Comparison of ENCODE assay signal across 8 cellular contexts in the genomic region with DNA sequence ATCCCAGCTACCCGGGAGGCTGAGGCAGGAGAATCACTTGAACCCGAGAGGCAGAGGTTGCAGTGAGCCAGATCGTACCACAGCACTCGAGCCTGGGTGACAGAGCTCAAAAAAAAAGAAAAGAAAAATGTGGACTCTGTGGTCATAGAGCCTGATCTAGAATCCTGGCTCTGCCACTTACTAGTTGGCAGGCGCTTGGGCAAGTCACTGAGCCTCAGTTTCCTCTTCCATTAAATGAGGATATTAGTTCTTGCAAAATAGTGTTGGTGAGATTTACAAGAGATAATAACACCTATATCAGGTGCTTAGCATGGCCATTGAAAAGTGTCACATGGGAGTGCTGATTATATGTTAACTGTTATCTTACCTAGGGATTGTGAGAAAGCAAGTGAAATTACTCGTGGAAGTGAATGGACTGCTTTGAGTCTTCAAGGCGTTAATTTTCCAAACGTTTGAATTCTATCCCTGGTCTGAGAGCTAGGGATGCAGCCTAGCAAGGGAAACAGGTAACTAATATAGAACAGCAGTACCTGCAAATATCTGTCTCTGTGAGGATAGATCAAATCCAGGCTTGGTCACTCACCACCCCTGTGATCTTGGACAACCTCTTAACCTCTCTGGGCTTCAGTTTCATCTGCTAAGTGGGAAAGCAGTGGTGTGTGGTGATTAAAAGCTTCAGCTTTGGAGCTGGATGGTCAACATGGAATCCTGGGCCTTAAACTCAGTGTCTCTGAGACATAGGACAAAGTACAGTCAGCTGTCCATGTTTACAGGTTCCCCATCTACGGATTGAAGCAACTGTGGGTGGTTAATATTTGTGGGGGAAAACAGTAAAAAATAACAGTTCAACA. TPM values are rescaled to one million over a fixed set of nuclear protein-coding genes. Genes with fewer than 3 reads are reported as not detected.
DNase-seq lines count a peak whose midpoint lies in the region; ATAC-seq and TF ChIP-seq lines count a peak whose summit lies in the region.

No MANE protein-coding gene starts in this region.

- BruUV-seq in PC-3 (replicated peaks; lab: Mats Ljungman, UMichigan) = no TSS peak

- H3K4me3 Mint-ChIP-seq in CD8-positive, alpha-beta memory T cell = peak overlapping the region; percentile 90 to 100 (median 98)
- H3K4me3 Mint-ChIP-seq in endodermal cell = peak overlapping the region; percentile 65

- WGBS in endodermal cell (ENCODE audit: insufficient coverage in 1 of 2, insufficient read length in 1 of 2), 2 experiments = 84 to 93% methylated on average over 8 to 9 of the region's 9 CpGs

- peaks cover 39 to 52% (median 52%) of the 10 kb centered on the region in 3 donors for H3K4me1 Mint-ChIP-seq in CD8-positive, alpha-beta memory T cell
- peaks cover 8% of the 10 kb centered on the region for H3K4me1 Mint-ChIP-seq in endodermal cell

- peak overlapping the region; percentile 85 for H3K27ac ChIP-seq in CD8-positive, alpha-beta memory T cell (ENCODE audit: low read depth, low read length)
- H3K27ac ChIP-seq in PC-3 (ENCODE audit: low read length) (no peak overlapping the region), endodermal cell (ENCODE audit: low read depth, low read length) (no peak overlapping the region), parathyroid adenoma (no peak overlapping the region)

- H3F3A ChIP-seq in PC-3 (ENCODE audit: low read length, unreplicated experiment) = peaks cover 4% of the 10 kb centered on the region

- H3K9me2 ChIP-seq in PC-3 (replicated peaks; ENCODE audit: low read length) = no peaks in the 10 kb centered on the region

- H3K79me2 ChIP-seq in PC-3 (ENCODE audit: low read length) (peaks cover 20% of the 10 kb centered on the region), parathyroid adenoma (peaks cover 6% of the 10 kb centered on the region)

- H3K36me3 ChIP-seq in CD8-positive, alpha-beta memory T cell (ENCODE audit: insufficient read depth, low read length) = no peaks in the 10 kb centered on the region
- no peaks in the 10 kb centered on the region for H3K36me3 ChIP-seq in PC-3 (ENCODE audit: low read depth, low read length)
- no peaks in the 10 kb centered on the region for H3K36me3 ChIP-seq in endodermal cell (ENCODE audit: control insufficient read depth, insufficient read depth, low read length)
- no peaks in the 10 kb centered on the region for H3K36me3 ChIP-seq in parathyroid adenoma (ENCODE audit: control insufficient read depth, insufficient read depth, low read length)

- H3K27me3 ChIP-seq in CD8-positive, alpha-beta memory T cell (ENCODE audit: insufficient read depth, low read length, poor library complexity, severe bottlenecking) = no peaks in the 10 kb centered on the region
- H3K27me3 ChIP-seq in PC-3 (ENCODE audit: low read length) (no peaks in the 10 kb centered on the region), endodermal cell (ENCODE audit: control insufficient read depth, insufficient read depth, low read length, poor library complexity, severe bottlenecking) (peaks cover 8% of the 10 kb centered on the region), parathyroid adenoma (ENCODE audit: control insufficient read depth, insufficient read depth, low read length) (no peaks in the 10 kb centered on the region)

- peak overlapping the region; percentile 75 for H3K9ac ChIP-seq in PC-3 (ENCODE audit: low read length)
- no peak overlapping the region for H3K9ac ChIP-seq in endodermal cell (ENCODE audit: extremely low read depth, low read length, poor library complexity, severe bottlenecking)
- peak overlapping the region; percentile 33 for H3K9ac ChIP-seq in parathyroid adenoma

- no peaks in the 10 kb centered on the region for H3K27me3 Mint-ChIP-seq in CD8-positive, alpha-beta memory T cell
- H3K27me3 Mint-ChIP-seq in endodermal cell (ENCODE audit: insufficient read depth) = peaks cover 5% of the 10 kb centered on the region

- no peak for DNase-seq in CD8-positive, alpha-beta memory T cell
- DNase-seq in PC-3 = no peak
- peak; percentile 35 for DNase-seq in endodermal cell
- DNase-seq in GDM1 (lab: John Stamatoyannopoulos, UW) = no peak
- DNase-seq in DMS79 (lab: John Stamatoyannopoulos, UW) = no peak
- no peak for DNase-seq in NCI-H187 (lab: John Stamatoyannopoulos, UW)

- H2AFZ ChIP-seq in PC-3 (ENCODE audit: low read length) = no peak overlapping the region
- H2AFZ ChIP-seq in parathyroid adenoma = peak overlapping the region; percentile 99

- POLR2A ChIA-PET in CD8-positive, alpha-beta memory T cell (lab: Charles Lee) = interaction anchor here (3.0 kb wide), 1 partner anchor 34 kb away, joined by 16 read pairs; no protein-coding TSS in a partner anchor
- POLR2A ChIA-PET in PC-3 (lab: Charles Lee; ENCODE audit: unreplicated experiment) = interaction anchor here (0.6 kb wide), 1 partner anchor 16 kb away, joined by 25 read pairs; no protein-coding TSS in a partner anchor

- H3K27ac Mint-ChIP-seq in CD8-positive, alpha-beta memory T cell = peak overlapping the region; percentile 39 to 100 (median 99)
- H3K27ac Mint-ChIP-seq in endodermal cell = no peak overlapping the region

- peak overlapping the region; percentile 97 for H3K4me3 ChIP-seq in CD8-positive, alpha-beta memory T cell (ENCODE audit: low read length)
- peak overlapping the region; percentile 85 for H3K4me3 ChIP-seq in PC-3 (ENCODE audit: low read length)
- no peak overlapping the region for H3K4me3 ChIP-seq in endodermal cell (ENCODE audit: low read length)
- peak overlapping the region; percentile 96 for H3K4me3 ChIP-seq in parathyroid adenoma (ENCODE audit: low read depth, low read length)

- no peaks in the 10 kb centered on the region for H3K9me3 Mint-ChIP-seq in CD8-positive, alpha-beta memory T cell
- H3K9me3 Mint-ChIP-seq in endodermal cell = no peaks in the 10 kb centered on the region

- H3K9me3 ChIP-seq in CD8-positive, alpha-beta memory T cell (ENCODE audit: low read length) = no peaks in the 10 kb centered on the region
- H3K9me3 ChIP-seq in PC-3 (ENCODE audit: low read length) = no peaks in the 10 kb centered on the region
- no peaks in the 10 kb centered on the region for H3K9me3 ChIP-seq in endodermal cell (ENCODE audit: control insufficient read depth, low read length)
- H3K9me3 ChIP-seq in parathyroid adenoma (ENCODE audit: control insufficient read depth, low read length) = no peaks in the 10 kb centered on the region

- peaks cover 0 to 5% (median 4%) of the 10 kb centered on the region in 3 donors for H3K36me3 Mint-ChIP-seq in CD8-positive, alpha-beta memory T cell
- peaks cover 1% of the 10 kb centered on the region for H3K36me3 Mint-ChIP-seq in endodermal cell (ENCODE audit: low read depth)

- intact Hi-C loops in PC-3 (cut with micrococcal nuclease) = loop anchor here (10.0 kb wide), 1 partner anchor 45 kb away; a partner anchor contains a TSS

- peaks cover 50% of the 10 kb centered on the region for H3K4me1 ChIP-seq in CD8-positive, alpha-beta memory T cell (ENCODE audit: insufficient read depth, low read length)
- H3K4me1 ChIP-seq in PC-3 (ENCODE audit: insufficient read depth, low read length) (peaks cover 24% of the 10 kb centered on the region), endodermal cell (ENCODE audit: control insufficient read depth, insufficient read depth, low read length) (no peaks in the 10 kb centered on the region), parathyroid adenoma (peaks cover 5% of the 10 kb centered on the region)

- no peaks in the 10 kb centered on the region for H4K20me1 ChIP-seq in PC-3 (ENCODE audit: low read length)

- ATAC-seq in PC-3 = no peak
- no peak for ATAC-seq in GM21528 (IDR thresholded peaks at IDR 0.05; ENCODE audit: low FRiP score, unreplicated experiment)

- peak overlapping the region; percentile 95 for H3K4me2 ChIP-seq in PC-3 (ENCODE audit: low read length)
- H3K4me2 ChIP-seq in parathyroid adenoma (ENCODE audit: low read length) = peak overlapping the region; percentile 92

- CTCF ChIA-PET in CD8-positive, alpha-beta memory T cell (lab: Charles Lee) = interaction anchor here (1.0 to 2.7 kb wide), 2 partner anchors 29 to 35 kb away, joined by 7 to 8 read pairs; no protein-coding TSS in a partner anchor
- CTCF ChIA-PET in PC-3 (lab: Charles Lee) = no interaction called here

- no peak for TF ChIP-seq CTCF in PC-3 (conservative IDR thresholded peaks at IDR 0.05; ENCODE audit: low read depth, low read length)
- TF ChIP-seq CTCF in endodermal cell (conservative IDR thresholded peaks at IDR 0.05) = no peak
- TF ChIP-seq CTCF in parathyroid adenoma (IDR thresholded peaks at IDR 0.05) = no peak

RNA-seq across cellular contexts. Expression of a gene that starts 1.0 kb away (rescaled TPM):
- total RNA-seq in CD8-positive, alpha-beta memory T cell = 100 to 1,000 TPM; 103 to 114 TPM
- 132 TPM for polyA plus RNA-seq in CD8-positive, alpha-beta memory T cell
- total RNA-seq in PC-3 (2014; rRNA removed) (25.9 and 32.5 TPM in 2 replicates), endodermal cell (10 to 100 TPM; 22.3 to 22.4 TPM)
- polyA plus RNA-seq in endodermal cell (2013, experiment 1 of 2) = 51.9 TPM
- polyA plus RNA-seq in endodermal cell (2013, experiment 2 of 2) = 43.8 TPM

RNA-seq across cellular contexts. Expression of a gene that starts 44.2 kb away (rescaled TPM):
- 100 to 1,000 TPM; 140 to 142 TPM for total RNA-seq in CD8-positive, alpha-beta memory T cell
- polyA plus RNA-seq in CD8-positive, alpha-beta memory T cell = 41.6 TPM
- total RNA-seq in PC-3 (2014; rRNA removed) (25.1 and 32.1 TPM in 2 replicates), endodermal cell (10 to 100 TPM; 30.6 to 31.6 TPM)
- 8.0 TPM for polyA plus RNA-seq in endodermal cell (2013, experiment 1 of 2)
- polyA plus RNA-seq in endodermal cell (2013, experiment 2 of 2) = 7.6 TPM
